In the genomic region with DNA sequence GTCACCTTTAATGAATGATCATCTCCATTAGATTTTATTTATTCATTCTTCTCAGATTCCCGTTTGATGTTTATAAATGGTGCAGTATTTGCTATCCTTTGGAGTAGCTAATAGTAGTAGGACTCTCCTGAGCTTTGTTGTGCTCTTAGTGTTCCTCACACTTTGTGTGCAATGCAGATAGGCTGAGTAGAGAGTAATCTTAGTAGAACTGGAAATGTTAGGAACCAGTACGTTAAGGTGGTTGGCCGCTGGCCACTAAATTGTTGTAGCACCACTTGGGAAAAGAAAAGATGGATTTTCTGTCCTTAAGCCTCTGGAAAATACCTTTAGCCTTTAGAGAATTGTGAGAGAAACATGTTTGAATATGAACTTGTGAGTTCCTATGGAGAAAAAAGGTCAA, we compare ENCODE assay signal across 2 cellular contexts.
TF ChIP-seq lines count a peak whose summit lies in the region.

No MANE protein-coding gene starts in this region.

TF ChIP-seq in GM23338, 12 proteins besides CTCF, POLR2A, EP300 and RAD21:
- no peak for TF ChIP-seq ETS1 (IDR thresholded peaks at IDR 0.05)
- TF ChIP-seq JUNB (IDR thresholded peaks at IDR 0.05; ENCODE audit: unreplicated experiment): no peak
- no peak for TF ChIP-seq NANOG (IDR thresholded peaks at IDR 0.05; ENCODE audit: borderline replicate concordance)

TF ChIP-seq in K562, 482 proteins besides CTCF, POLR2A, EP300 and RAD21:
- TF ChIP-seq ZBTB1 (CRISPR knock-in tag; IDR thresholded peaks at IDR 0.05; ENCODE audit: borderline replicate concordance, low read depth) (no peak), CBFB (CRISPR knock-in tag; IDR thresholded peaks at IDR 0.05) (no peak), NFIC (IDR thresholded peaks at IDR 0.05) (no peak)
